ENCODE assay signal across 31 cellular contexts in the genomic region with DNA sequence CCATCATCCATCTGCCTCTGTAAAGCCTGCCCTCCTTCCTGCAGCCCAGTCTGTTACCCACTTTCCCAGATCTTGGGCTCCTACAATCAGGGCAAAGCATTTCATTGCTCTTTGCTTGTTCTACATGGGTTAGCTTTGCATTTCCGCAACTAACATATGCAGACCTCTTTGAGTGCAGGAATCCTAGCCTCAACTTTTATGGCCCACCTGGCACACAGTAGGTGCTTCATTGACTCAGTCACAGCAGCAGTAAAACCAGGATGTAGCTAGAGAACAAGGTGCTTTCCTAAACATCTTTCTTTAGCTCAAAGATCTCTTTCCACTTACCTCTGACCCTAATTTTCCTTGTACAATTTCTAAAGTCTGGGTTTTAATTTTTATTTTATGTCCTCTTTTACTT. TPM values are rescaled to one million over a fixed set of nuclear protein-coding genes. Genes with fewer than 3 reads are reported as not detected.
A peak's percentile ranks its signal among the peaks of the same experiment; 100 is the strongest.
DNase-seq lines count a peak whose midpoint lies in the region; ATAC-seq and TF ChIP-seq lines count a peak whose summit lies in the region.
"Had no signal": no experiment of that assay in that cellular context is flagged by ENCODE, and none has a peak within 500 bp of the region (broad histone marks: within the 10 kb centered on the region; RNA-seq: fewer than 3 reads in every experiment).

No MANE protein-coding gene starts in this region.

- H3K27ac ChIP-seq in SU-DHL-6 (ENCODE audit: low read depth, low read length) (peak overlapping the region; percentile 96), gastroesophageal sphincter (no peak overlapping the region)
- H3K27ac ChIP-seq: GM23248, WERI-Rb-1 had no signal

- H4K20me1 ChIP-seq in SU-DHL-6 (ENCODE audit: low read depth, low read length) = no peaks in the 10 kb centered on the region

- DNase-seq in T-helper 2 cell treated with Interferon-gamma antibody and Interleukin-4, amounts not matched to agents 5 μg/mL and 100 μg/mL, for 36 hours (ENCODE audit: low spot score) = no peak
- no peak for DNase-seq in T-helper 2 cell
- DNase-seq in GM06990 (ENCODE audit: extremely low read depth, insufficient read length) = no peak
- DNase-seq in endothelial cell (ENCODE audit: low spot score) = no peak
- DNase-seq: activated naive CD4-positive, alpha-beta T cell treated with Interleukin-2 at 50 U/mL for 16 hours; activated T-cell treated with anti-CD3 and anti-CD28 coated beads for 4 hours; amygdala; CD4-positive, alpha-beta memory T cell; effector CD8-positive, alpha-beta T cell; GM23248; NCI-H146; NCI-H510A; PC-3; retina; SK-N-SH; small intestine; T-helper 9 cell; WERI-Rb-1 had no signal

- H3K9me3 ChIP-seq in SU-DHL-6 (ENCODE audit: insufficient read depth, low read length) (no peaks in the 10 kb centered on the region), gastroesophageal sphincter (no peaks in the 10 kb centered on the region)
- H3K9me3 ChIP-seq: SK-N-SH had no signal

- peaks cover 14% of the 10 kb centered on the region for H3F3A ChIP-seq in SU-DHL-6 (ENCODE audit: insufficient read depth)

- H3K4me1 ChIP-seq in gastroesophageal sphincter = no peaks in the 10 kb centered on the region

- H3K4me1 Mint-ChIP-seq in T-helper 2 cell treated with Interferon-gamma antibody and Interleukin-4, amounts not matched to agents 5 μg/mL and 100 μg/mL, for 36 hours (ENCODE audit: low read depth) = peaks cover 35% of the 10 kb centered on the region
- H3K4me1 Mint-ChIP-seq in dendritic cell treated with granulocyte-macrophage colony-stimulating factor and Interleukin-4, amounts not matched to agents 40 ng/mL and 50 ng/mL, for 4 days (ENCODE audit: low read depth) = peaks cover 75% of the 10 kb centered on the region
- peaks cover 12% of the 10 kb centered on the region for H3K4me1 Mint-ChIP-seq in endothelial cell (ENCODE audit: unreplicated experiment)
- H3K4me1 Mint-ChIP-seq: nephron had no signal

- no peak for TF ChIP-seq CTCF in GM06990 (IDR thresholded peaks at IDR 0.05; ENCODE audit: insufficient read depth, low read length, poor library complexity, severe bottlenecking)
- TF ChIP-seq CTCF in SU-DHL-6 (IDR thresholded peaks at IDR 0.05; ENCODE audit: insufficient read depth, low read length, poor library complexity, severe bottlenecking) = no peak
- TF ChIP-seq CTCF in gastroesophageal sphincter (IDR thresholded peaks at IDR 0.05) = no peak
- TF ChIP-seq CTCF in endothelial cell (IDR thresholded peaks at IDR 0.05; ENCODE audit: unreplicated experiment) = no peak

- no peak overlapping the region for H3K27ac Mint-ChIP-seq in T-helper 2 cell treated with Interferon-gamma antibody and Interleukin-4, amounts not matched to agents 5 μg/mL and 100 μg/mL, for 36 hours
- peak overlapping the region; percentile 92 for H3K27ac Mint-ChIP-seq in dendritic cell treated with granulocyte-macrophage colony-stimulating factor and Interleukin-4, amounts not matched to agents 40 ng/mL and 50 ng/mL, for 4 days
- H3K27ac Mint-ChIP-seq in endothelial cell (ENCODE audit: unreplicated experiment) = no peak overlapping the region
- H3K27ac Mint-ChIP-seq: nephron had no signal

- H2AFZ ChIP-seq in SU-DHL-6 (ENCODE audit: low read depth, low read length, severe bottlenecking) = no peak overlapping the region
- H2AFZ ChIP-seq: GM23248 had no signal

- H3K4me2 ChIP-seq in SU-DHL-6 (ENCODE audit: low read depth, low read length, poor library complexity, severe bottlenecking) = peak overlapping the region; percentile 68
- H3K4me2 ChIP-seq: SK-N-SH had no signal

- H3K9me2 ChIP-seq in SU-DHL-6 (replicated peaks; ENCODE audit: insufficient read depth, low read length) = no peaks in the 10 kb centered on the region
- H3K9me2 ChIP-seq: SK-N-SH had no signal

- H3K27me3 ChIP-seq in GM06990 (replicated peaks; ENCODE audit: control insufficient read depth, insufficient read depth, low read length) (no peaks in the 10 kb centered on the region), SU-DHL-6 (ENCODE audit: low read length) (no peaks in the 10 kb centered on the region), gastroesophageal sphincter (no peaks in the 10 kb centered on the region)

- H3K36me3 Mint-ChIP-seq in T-helper 2 cell treated with Interferon-gamma antibody and Interleukin-4, amounts not matched to agents 5 μg/mL and 100 μg/mL, for 36 hours (ENCODE audit: low read depth) = peaks cover 20% of the 10 kb centered on the region
- H3K36me3 Mint-ChIP-seq in dendritic cell treated with granulocyte-macrophage colony-stimulating factor and Interleukin-4, amounts not matched to agents 40 ng/mL and 50 ng/mL, for 4 days (ENCODE audit: low read depth) = peaks cover 60% of the 10 kb centered on the region
- H3K36me3 Mint-ChIP-seq in endothelial cell (ENCODE audit: low read depth, unreplicated experiment) = no peaks in the 10 kb centered on the region
- H3K36me3 Mint-ChIP-seq: CD4-positive, alpha-beta memory T cell had no signal

- peaks cover 81% of the 10 kb centered on the region for H3K79me2 ChIP-seq in SU-DHL-6 (ENCODE audit: insufficient read depth, low read length)

- H3K4me3 Mint-ChIP-seq in T-helper 2 cell treated with Interferon-gamma antibody and Interleukin-4, amounts not matched to agents 5 μg/mL and 100 μg/mL, for 36 hours = peak overlapping the region; percentile 73
- peak overlapping the region; percentile 62 for H3K4me3 Mint-ChIP-seq in dendritic cell treated with granulocyte-macrophage colony-stimulating factor and Interleukin-4, amounts not matched to agents 40 ng/mL and 50 ng/mL, for 4 days
- H3K4me3 Mint-ChIP-seq in endothelial cell (ENCODE audit: unreplicated experiment) = no peak overlapping the region
- H3K4me3 Mint-ChIP-seq: nephron had no signal

- H3K9ac ChIP-seq in SU-DHL-6 (ENCODE audit: low read length) = peak overlapping the region; percentile 77
- H3K9ac ChIP-seq: GM23248, SK-N-SH had no signal

- no peaks in the 10 kb centered on the region for H3K27me3 Mint-ChIP-seq in T-helper 2 cell treated with Interferon-gamma antibody and Interleukin-4, amounts not matched to agents 5 μg/mL and 100 μg/mL, for 36 hours (ENCODE audit: low read depth)
- no peaks in the 10 kb centered on the region for H3K27me3 Mint-ChIP-seq in dendritic cell treated with granulocyte-macrophage colony-stimulating factor and Interleukin-4, amounts not matched to agents 40 ng/mL and 50 ng/mL, for 4 days
- H3K27me3 Mint-ChIP-seq in endothelial cell (ENCODE audit: unreplicated experiment) = no peaks in the 10 kb centered on the region
- H3K27me3 Mint-ChIP-seq: CD4-positive, alpha-beta memory T cell had no signal

- no peaks in the 10 kb centered on the region for H3K9me3 Mint-ChIP-seq in T-helper 2 cell treated with Interferon-gamma antibody and Interleukin-4, amounts not matched to agents 5 μg/mL and 100 μg/mL, for 36 hours
- no peaks in the 10 kb centered on the region for H3K9me3 Mint-ChIP-seq in dendritic cell treated with granulocyte-macrophage colony-stimulating factor and Interleukin-4, amounts not matched to agents 40 ng/mL and 50 ng/mL, for 4 days
- no peaks in the 10 kb centered on the region for H3K9me3 Mint-ChIP-seq in endothelial cell (ENCODE audit: unreplicated experiment)
- H3K9me3 Mint-ChIP-seq: CD4-positive, alpha-beta memory T cell; nephron had no signal

- no peak for TF ChIP-seq POLR2A in gastroesophageal sphincter (IDR thresholded peaks at IDR 0.05)

- TF ChIP-seq EP300 in gastroesophageal sphincter (IDR thresholded peaks at IDR 0.05) = no peak

- H3K36me3 ChIP-seq in GM06990 (ENCODE audit: control insufficient read depth, insufficient read depth, low read length) = peaks cover 11% of the 10 kb centered on the region
- H3K36me3 ChIP-seq in SU-DHL-6 (ENCODE audit: low read length) = peaks cover 15% of the 10 kb centered on the region
- no peaks in the 10 kb centered on the region for H3K36me3 ChIP-seq in gastroesophageal sphincter
- H3K36me3 ChIP-seq: WERI-Rb-1 had no signal

- 100% methylated on average over 1 of the region's 1 CpG for WGBS in gastroesophageal sphincter (ENCODE audit: low coverage in 1 of 2), 2 donors

- peak overlapping the region; percentile 90 for H3K4me3 ChIP-seq in GM06990 (replicated peaks; ENCODE audit: low read depth, low read length)
- peak overlapping the region; percentile 62 for H3K4me3 ChIP-seq in SU-DHL-6 (ENCODE audit: insufficient read depth, low read length, poor library complexity, severe bottlenecking)
- H3K4me3 ChIP-seq in gastroesophageal sphincter = no peak overlapping the region
- H3K4me3 ChIP-seq: GM23248 had no signal

- ATAC-seq in gastroesophageal sphincter (no peak), HG03039 (IDR thresholded peaks at IDR 0.05; ENCODE audit: unreplicated experiment) (no peak)
- ATAC-seq: HepG2, PC-3 had no signal

- intact Hi-C loops in dendritic cell treated with granulocyte-macrophage colony-stimulating factor and Interleukin-4, amounts not matched to agents 40 ng/mL and 50 ng/mL, for 4 days (cut with micrococcal nuclease) = no loop called here

RNA-seq across cellular contexts. Expression of a gene that starts 3.5 kb away (rescaled TPM):
- total RNA-seq in gastroesophageal sphincter = under 1 TPM in 1 of 4 donors, not detected in 3; 0.58 TPM
- total RNA-seq in endothelial cell (ENCODE audit: unreplicated experiment) = not detected
- total RNA-seq: A172, bronchial epithelial cell, epithelial cell of proximal tubule, GM23248, HepG2, kidney epithelial cell, LHCN-M2, lower leg skin, osteocyte, PC-3 had no signal

RNA-seq across cellular contexts. Expression of a gene that starts 23.4 kb away (rescaled TPM):
- total RNA-seq in gastroesophageal sphincter (10 to 100 TPM; 10.2 to 23.1 (median 15.0) TPM), endothelial cell (ENCODE audit: unreplicated experiment) (5.1 TPM)

RNA-seq across cellular contexts. Expression of a gene that starts 41.8 kb away (rescaled TPM):
- total RNA-seq in gastroesophageal sphincter = 1 to 10 TPM in 3 of 4 donors, under 1 TPM in 1; 0.50 to 1.8 (median 1.4) TPM
- total RNA-seq in endothelial cell (ENCODE audit: unreplicated experiment) = 0.80 TPM
- total RNA-seq: A172; bronchial epithelial cell; CD4-positive, alpha-beta memory T cell; GM23248; LHCN-M2 had no signal

RNA-seq across cellular contexts. Expression of a gene that starts 57.6 kb away (rescaled TPM):
- total RNA-seq in gastroesophageal sphincter (10 to 100 TPM; 43.9 to 65.7 (median 52.2) TPM), endothelial cell (ENCODE audit: unreplicated experiment) (83.0 TPM)

Comparison
In these comparisons a context has a peak if more than half of its experiments do, and no peak if none do; other contexts are left out.
1. H3K4me3 ChIP-seq: peak in GM06990 (single experiment) and SU-DHL-6 (single experiment); none in gastroesophageal sphincter (0 of 2).